ENCODE assay signal across 3 cellular contexts in genomic region chr13:70203661-70204229, GRCh38.
TF ChIP-seq lines count a peak whose summit lies in the region.

No MANE protein-coding gene starts in this region.

TF ChIP-seq in HCT116, 20 proteins besides CTCF, POLR2A, EP300 and RAD21 (continued from another document):
- TF ChIP-seq SIN3A (IDR thresholded peaks at IDR 0.05; ENCODE audit: low read depth) (no peak), ATF3 (IDR thresholded peaks at IDR 0.05) (no peak), EZH2 (IDR thresholded peaks at IDR 0.05) (no peak)

TF ChIP-seq in WTC11, 78 proteins besides CTCF, POLR2A, EP300 and RAD21 (continued from another document):
- TF ChIP-seq STAT6 (CRISPR knock-in tag; conservative IDR thresholded peaks at IDR 0.05; ENCODE audit: low read depth) (no peak), PRDM15 (CRISPR knock-in tag; IDR thresholded peaks at IDR 0.05) (no peak), EMX1 (CRISPR knock-in tag; IDR thresholded peaks at IDR 0.05) (no peak), NFE2L1 (CRISPR knock-in tag; IDR thresholded peaks at IDR 0.05) (no peak), FOXP4 (CRISPR knock-in tag; IDR thresholded peaks at IDR 0.05) (no peak), PRRX2 (CRISPR knock-in tag; IDR thresholded peaks at IDR 0.05) (no peak), ETV6 (CRISPR knock-in tag; IDR thresholded peaks at IDR 0.05) (no peak), ZNF121 (CRISPR knock-in tag; IDR thresholded peaks at IDR 0.05) (no peak), ZNF281 (CRISPR knock-in tag; IDR thresholded peaks at IDR 0.05) (no peak)

TF ChIP-seq in HEK293T, 16 proteins besides CTCF, POLR2A, EP300 and RAD21 (continued from another document):
- no peak for TF ChIP-seq PKNOX1 (IDR thresholded peaks at IDR 0.05)
